8 cellular contexts compared by ENCODE assay signal in genomic region chr17:7234100-7235012, GRCh38. TPM values are rescaled to one million over a fixed set of nuclear protein-coding genes. Genes with fewer than 3 reads are reported as not detected.
DNase-seq lines count a peak whose midpoint lies in the region; ATAC-seq and TF ChIP-seq lines count a peak whose summit lies in the region.

Gene DVL2 (minus strand): TSS chr17:7234517. CDS start chr17:7234262, 255 bp downstream.

- peaks cover 72% of the 10 kb centered on the region for H3K79me2 ChIP-seq in PC-3 (ENCODE audit: low read length)

- H2AFZ ChIP-seq in PC-3 (ENCODE audit: low read length), result peak within 1 kb of the TSS; percentile 82

- DNase-seq in COR-L47 (lab: John Stamatoyannopoulos, UW) (peak; percentile 61), HuH-7.5 (ENCODE audit: low spot score) (peak; percentile 96), PC-3 (peak; percentile 87), activated T-cell treated with anti-CD3 and anti-CD28 coated beads for 4 hours (peak; percentile 93), epidermal melanocyte (ENCODE audit: insufficient read length, low spot score) (peak; percentile 99)
- DNase-seq in stimulated activated CD8-positive, alpha-beta memory T cell treated with anti-CD3 and anti-CD28 coated beads, Interleukin-2, amount 100 ng/mL, for 48 hours (ENCODE audit: low read depth in 2 of 2), result peak; percentile 90 to 94

- POLR2A ChIA-PET in PC-3 (lab: Charles Lee; ENCODE audit: unreplicated experiment), result no interaction called here

- H4K20me1 ChIP-seq in PC-3 (ENCODE audit: low read length), result peaks cover 8% of the 10 kb centered on the region; the same call in 1 of the 2 replicates

- ATAC-seq in GM21423 (IDR thresholded peaks at IDR 0.05; ENCODE audit: unreplicated experiment) (peak; percentile 51), PC-3 (peak; percentile 48)

- H3K27ac ChIP-seq in PC-3 (ENCODE audit: low read length), result peak within 1 kb of the TSS; percentile 64

- H3K4me2 ChIP-seq in PC-3 (ENCODE audit: low read length), result peak within 1 kb of the TSS; percentile 83

- H3K4me1 ChIP-seq in PC-3 (ENCODE audit: insufficient read depth, low read length) (peaks cover 33% of the 10 kb centered on the region), mononuclear cell (ENCODE audit: insufficient read depth, low read length) (peaks cover 55% of the 10 kb centered on the region)

- BruUV-seq in PC-3 (replicated peaks; lab: Mats Ljungman, UMichigan), result TSS peak; percentile 75

- H3K4me3 ChIP-seq in PC-3 (ENCODE audit: low read length) (peak within 1 kb of the TSS; percentile 89), mononuclear cell (ENCODE audit: low read length) (peak within 1 kb of the TSS; percentile 82)

- no peak for TF ChIP-seq CTCF in PC-3 (conservative IDR thresholded peaks at IDR 0.05; ENCODE audit: low read depth, low read length)

- H3F3A ChIP-seq in PC-3 (ENCODE audit: low read length, unreplicated experiment), result peaks cover 8% of the 10 kb centered on the region

- intact Hi-C loops in PC-3 (cut with micrococcal nuclease), result loop anchor here (2.0 kb wide), 1 partner anchor 14 kb away; no protein-coding TSS in a partner anchor

- peak within 1 kb of the TSS; percentile 88 for H3K9ac ChIP-seq in PC-3 (ENCODE audit: low read length)

- H3K9me2 ChIP-seq in PC-3 (replicated peaks; ENCODE audit: low read length), result no peaks in the 10 kb centered on the region

- peaks cover 13% of the 10 kb centered on the region; the same call in 1 of the 2 replicates for H3K36me3 ChIP-seq in PC-3 (ENCODE audit: low read depth, low read length)

- H3K9me3 ChIP-seq in PC-3 (ENCODE audit: low read length), result no peaks in the 10 kb centered on the region
- no peaks in the 10 kb centered on the region for H3K9me3 ChIP-seq in mononuclear cell (ENCODE audit: low read depth, low read length)

- H3K27me3 ChIP-seq in PC-3 (ENCODE audit: low read length) (no peaks in the 10 kb centered on the region), mononuclear cell (ENCODE audit: insufficient read depth, low read length) (no peaks in the 10 kb centered on the region)

- CTCF ChIA-PET in PC-3 (lab: Charles Lee), result no interaction called here

RNA-seq across cellular contexts. Expression of gene DVL2, which starts in this region (rescaled TPM):
- total RNA-seq in PC-3 (2014; rRNA removed) (36.9 and 65.7 TPM in 2 replicates), mononuclear cell (23.1 TPM)

Comparison
In these comparisons a context has a peak if more than half of its experiments do, and no peak if none do; other contexts are left out.
1. Peak in every context shown above with its lines: DNase-seq, ATAC-seq, H3K4me3 ChIP-seq and H3K27ac ChIP-seq.